19 cellular contexts compared by ENCODE assay signal in genomic region chr5:72159501-72159911, GRCh38. TPM values are rescaled to one million over a fixed set of nuclear protein-coding genes. Genes with fewer than 3 reads are reported as not detected.
DNase-seq lines count a peak whose midpoint lies in the region; ATAC-seq and TF ChIP-seq lines count a peak whose summit lies in the region.
"Had no signal": no experiment of that assay in that cellular context is flagged by ENCODE, and none has a peak within 500 bp of the region (broad histone marks: within the 10 kb centered on the region; RNA-seq: fewer than 3 reads in every experiment).

No MANE protein-coding gene starts in this region.

- no peak overlapping the region for H3K27ac ChIP-seq in lower lobe of right lung
- H3K27ac ChIP-seq: pancreas had no signal

- peak overlapping the region; percentile 67 for H3K27ac Mint-ChIP-seq in osteocyte (ENCODE audit: unreplicated experiment)
- H3K27ac Mint-ChIP-seq: activated naive CD8-positive, alpha-beta T cell treated with anti-CD3 and anti-CD28 coated beads, Interleukin-2, amount 10 ng/mL, durations not matched to agents 7 days and 5 days; CD8-positive, alpha-beta memory T cell; effector memory CD8-positive, alpha-beta T cell had no signal

- H3K9ac ChIP-seq in adipocyte (ENCODE audit: low read length): peak overlapping the region; percentile 17

- H3K4me3 Mint-ChIP-seq in osteocyte (ENCODE audit: unreplicated experiment): no peak overlapping the region
- H3K4me3 Mint-ChIP-seq: activated naive CD8-positive, alpha-beta T cell treated with anti-CD3 and anti-CD28 coated beads, Interleukin-2, amount 10 ng/mL, durations not matched to agents 7 days and 5 days; CD8-positive, alpha-beta memory T cell; effector memory CD8-positive, alpha-beta T cell had no signal

- TF ChIP-seq CTCF in fibroblast of mammary gland (conservative IDR thresholded peaks at IDR 0.05; ENCODE audit: control insufficient read depth, insufficient read depth, low read depth, low read length) (no peak), osteocyte (IDR thresholded peaks at IDR 0.05) (no peak), lower lobe of right lung (IDR thresholded peaks at IDR 0.05) (no peak)

- DNase-seq in HCEC 1CT (peak; percentile 74), adipocyte (ENCODE audit: low read depth) (no peak), fibroblast of mammary gland (ENCODE audit: low read depth) (peak; percentile 66), osteocyte (ENCODE audit: extremely low spot score, unreplicated experiment) (no peak), T-helper 2 cell (no peak), amniotic stem cell (lab: John Stamatoyannopoulos, UW) (no peak), lower lobe of right lung (no peak), NCI-H446 treated with DMSO at 0.1 percent for 48 hours (lab: John Stamatoyannopoulos, UW) (no peak)
- DNase-seq: activated CD4-positive, CD25-positive, alpha-beta regulatory T cell; activated naive CD8-positive, alpha-beta T cell treated with anti-CD3 and anti-CD28 coated beads, Interleukin-2, amount 10 ng/mL, durations not matched to agents 7 days and 5 days; CD8-positive, alpha-beta memory T cell; central memory CD4-positive, alpha-beta T cell; effector memory CD8-positive, alpha-beta T cell; H7; KBM-7; NCI-H1048; pancreas; stimulated activated CD4-positive, alpha-beta T cell treated with anti-CD3 and anti-CD28 coated beads, Interleukin-4, amount 100 ng/mL, for 1 hour had no signal

- ATAC-seq in lower lobe of right lung: no peak
- ATAC-seq: effector memory CD8-positive, alpha-beta T cell; left lobe of liver; pancreas had no signal

- H3K9me3 ChIP-seq in adipocyte (ENCODE audit: control insufficient read depth, low read length) (no peaks in the 10 kb centered on the region), lower lobe of right lung (no peaks in the 10 kb centered on the region)
- H3K9me3 ChIP-seq: pancreas had no signal

- H3K4me3 ChIP-seq in adipocyte (ENCODE audit: low read length): no peak overlapping the region
- no peak overlapping the region for H3K4me3 ChIP-seq in fibroblast of mammary gland (ENCODE audit: control insufficient read depth, low read depth, low read length)
- H3K4me3 ChIP-seq in lower lobe of right lung: no peak overlapping the region
- H3K4me3 ChIP-seq: pancreas had no signal

- no peaks in the 10 kb centered on the region for H3K27me3 Mint-ChIP-seq in osteocyte (ENCODE audit: unreplicated experiment)

- H3K4me1 ChIP-seq in adipocyte (ENCODE audit: control insufficient read depth, insufficient read depth, low read length) (peaks cover 70% of the 10 kb centered on the region), lower lobe of right lung (no peaks in the 10 kb centered on the region)
- H3K4me1 ChIP-seq: pancreas had no signal

- peaks cover 56% of the 10 kb centered on the region for H3K4me1 Mint-ChIP-seq in osteocyte (ENCODE audit: unreplicated experiment)
- H3K4me1 Mint-ChIP-seq: activated naive CD8-positive, alpha-beta T cell treated with anti-CD3 and anti-CD28 coated beads, Interleukin-2, amount 10 ng/mL, durations not matched to agents 7 days and 5 days; CD8-positive, alpha-beta memory T cell had no signal

- H3K36me3 ChIP-seq in adipocyte (ENCODE audit: control insufficient read depth, insufficient read depth, low read length, severe bottlenecking) (peaks cover 19% of the 10 kb centered on the region), lower lobe of right lung (no peaks in the 10 kb centered on the region)
- H3K36me3 ChIP-seq: pancreas had no signal

- H3K27me3 ChIP-seq in adipocyte (replicated peaks; ENCODE audit: control insufficient read depth, insufficient read depth, low read length): no peaks in the 10 kb centered on the region
- no peaks in the 10 kb centered on the region for H3K27me3 ChIP-seq in lower lobe of right lung (ENCODE audit: low read depth)
- H3K27me3 ChIP-seq: pancreas had no signal

- peaks cover 15% of the 10 kb centered on the region for H3K36me3 Mint-ChIP-seq in osteocyte (ENCODE audit: unreplicated experiment)
- H3K36me3 Mint-ChIP-seq: activated naive CD8-positive, alpha-beta T cell treated with anti-CD3 and anti-CD28 coated beads, Interleukin-2, amount 10 ng/mL, durations not matched to agents 7 days and 5 days; CD8-positive, alpha-beta memory T cell had no signal

- H3K9me3 Mint-ChIP-seq in osteocyte (ENCODE audit: unreplicated experiment): no peaks in the 10 kb centered on the region
- H3K9me3 Mint-ChIP-seq: activated naive CD8-positive, alpha-beta T cell treated with anti-CD3 and anti-CD28 coated beads, Interleukin-2, amount 10 ng/mL, durations not matched to agents 7 days and 5 days; CD8-positive, alpha-beta memory T cell; effector memory CD8-positive, alpha-beta T cell had no signal

- intact Hi-C loops in lower lobe of right lung (cut with DNase I): no loop called here

RNA-seq across cellular contexts. Expression of gene MAP1B, which starts 52.2 kb away (rescaled TPM):
- total RNA-seq in osteocyte (189 and 207 TPM in 2 replicates), lower lobe of right lung (20.6 TPM)
- total RNA-seq: activated naive CD8-positive, alpha-beta T cell treated with anti-CD3 and anti-CD28 coated beads, Interleukin-2, amount 10 ng/mL, durations not matched to agents 7 days and 5 days had no signal

Comparison
In these comparisons a context has a peak if more than half of its experiments do, and no peak if none do; other contexts are left out.
1. DNase-seq: peak in HCEC 1CT (single experiment) and fibroblast of mammary gland (single experiment); none in adipocyte (single experiment), osteocyte (single experiment), T-helper 2 cell (0 of 5), amniotic stem cell (single experiment), lower lobe of right lung (single experiment) and NCI-H446 treated with DMSO at 0.1 percent for 48 hours (single experiment).